ENCODE assay signal across 10 cellular contexts in the genomic region with DNA sequence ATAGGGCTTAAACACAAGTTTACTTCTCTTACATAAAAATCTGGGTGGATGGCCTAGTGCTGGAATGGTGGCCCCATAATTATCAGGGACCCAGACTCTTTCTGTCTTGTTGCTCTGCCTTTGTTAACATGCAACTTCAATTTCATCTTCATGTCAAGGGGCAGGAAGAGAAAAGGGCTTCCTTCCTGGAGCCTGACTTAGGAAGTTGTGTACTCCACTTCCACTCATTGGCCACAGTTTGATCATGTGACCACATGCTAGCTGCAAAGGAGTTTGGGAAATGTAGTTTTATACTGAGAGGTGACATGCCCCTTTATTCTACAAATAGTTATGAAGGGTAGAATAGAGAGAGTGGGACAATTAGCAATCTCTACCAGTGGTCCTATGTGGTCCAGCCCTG. TPM values are rescaled to one million over a fixed set of nuclear protein-coding genes. Genes with fewer than 3 reads are reported as not detected.
DNase-seq lines count a peak whose midpoint lies in the region; ATAC-seq and TF ChIP-seq lines count a peak whose summit lies in the region.
"Had no signal": no experiment of that assay in that cellular context is flagged by ENCODE, and none has a peak within 500 bp of the region (broad histone marks: within the 10 kb centered on the region; RNA-seq: fewer than 3 reads in every experiment).

No MANE protein-coding gene starts in this region.

- ATAC-seq in activated CD4-positive, CD25-positive, alpha-beta regulatory T cell treated with anti-CD3 and anti-CD28 coated beads, Interleukin-2, amount 50 U/mL, for 24 hours, result no peak
- ATAC-seq in sciatic nerve, result no peak
- ATAC-seq: right cardiac atrium; stimulated activated naive CD8-positive, alpha-beta T cell treated with anti-CD3 and anti-CD28 coated beads, Interleukin-15, amount 100 ng/mL, for 72 hours; T-cell had no signal

- H3K36me3 ChIP-seq in HEK293 (ENCODE audit: control insufficient read depth in 2 of 2, insufficient read depth in 1 of 2, low read length in 2 of 2), result no peaks in the 10 kb centered on the region

- peak; percentile 1 for DNase-seq in DMS53 treated with DMSO at 0.1 percent for 48 hours (lab: John Stamatoyannopoulos, UW; ENCODE audit: unreplicated experiment)
- peak; percentile 43 for DNase-seq in RPMI8226
- peak; percentile 56 for DNase-seq in hepatic stellate cell (ENCODE audit: low spot score)
- no peak for DNase-seq in T-helper 2 cell treated with Interferon-gamma antibody and Interleukin-4, amounts not matched to agents 5 μg/mL and 100 μg/mL, for 36 hours (ENCODE audit: low spot score)
- DNase-seq in sciatic nerve (ENCODE audit: low spot score), result no peak
- DNase-seq: right cardiac atrium; stimulated activated naive CD8-positive, alpha-beta T cell treated with anti-CD3 and anti-CD28 coated beads, Interleukin-15, amount 100 ng/mL, for 72 hours; T-cell had no signal

- H3K36me3 Mint-ChIP-seq in T-helper 2 cell treated with Interferon-gamma antibody and Interleukin-4, amounts not matched to agents 5 μg/mL and 100 μg/mL, for 36 hours (ENCODE audit: low read depth), result no peaks in the 10 kb centered on the region
- H3K36me3 Mint-ChIP-seq: T-cell had no signal

- CTCF ChIA-PET in HEK293 (lab: Yijun Ruan, JAX), result interaction anchor here (0.8 to 3.1 kb wide), 3 partner anchors 11 to 98 kb away, joined by 3 to 18 read pairs (median 3); no protein-coding TSS in a partner anchor

- H3K27me3 Mint-ChIP-seq in T-helper 2 cell treated with Interferon-gamma antibody and Interleukin-4, amounts not matched to agents 5 μg/mL and 100 μg/mL, for 36 hours (ENCODE audit: low read depth), result peaks cover 12% of the 10 kb centered on the region

- no peak overlapping the region for H3K4me3 Mint-ChIP-seq in T-helper 2 cell treated with Interferon-gamma antibody and Interleukin-4, amounts not matched to agents 5 μg/mL and 100 μg/mL, for 36 hours
- H3K4me3 Mint-ChIP-seq: stimulated activated naive CD8-positive, alpha-beta T cell treated with anti-CD3 and anti-CD28 coated beads, Interleukin-15, amount 100 ng/mL, for 72 hours; T-cell had no signal

- no peak for TF ChIP-seq CTCF in HEK293 (tag by site-specific recombination; IDR thresholded peaks at IDR 0.05)

- H3K9me3 Mint-ChIP-seq in T-helper 2 cell treated with Interferon-gamma antibody and Interleukin-4, amounts not matched to agents 5 μg/mL and 100 μg/mL, for 36 hours, result peaks cover 6% of the 10 kb centered on the region
- H3K9me3 Mint-ChIP-seq: stimulated activated naive CD8-positive, alpha-beta T cell treated with anti-CD3 and anti-CD28 coated beads, Interleukin-15, amount 100 ng/mL, for 72 hours had no signal

- no peaks in the 10 kb centered on the region for H3K9me3 ChIP-seq in HEK293 (ENCODE audit: control insufficient read depth, insufficient read depth, low read depth, low read length)

- no peak overlapping the region for H3K4me3 ChIP-seq in HEK293 (ENCODE audit: low read depth, low read length)

- no peak overlapping the region for H3K27ac Mint-ChIP-seq in T-helper 2 cell treated with Interferon-gamma antibody and Interleukin-4, amounts not matched to agents 5 μg/mL and 100 μg/mL, for 36 hours
- H3K27ac Mint-ChIP-seq: stimulated activated naive CD8-positive, alpha-beta T cell treated with anti-CD3 and anti-CD28 coated beads, Interleukin-15, amount 100 ng/mL, for 72 hours; T-cell had no signal

- H3K4me1 ChIP-seq in HEK293 (ENCODE audit: control insufficient read depth, insufficient read depth, low read length), result peaks cover 6% of the 10 kb centered on the region

- POLR2A ChIA-PET in HEK293 (lab: Yijun Ruan, JAX), result no interaction called here

- intact Hi-C loops in sciatic nerve (cut with DNase I), result no loop called here

- H3K27ac ChIP-seq in HEK293 (ENCODE audit: extremely low read depth, low read depth, low read length), result no peak overlapping the region

- H3K4me1 Mint-ChIP-seq in T-helper 2 cell treated with Interferon-gamma antibody and Interleukin-4, amounts not matched to agents 5 μg/mL and 100 μg/mL, for 36 hours (ENCODE audit: low read depth), result no peaks in the 10 kb centered on the region
- H3K4me1 Mint-ChIP-seq: stimulated activated naive CD8-positive, alpha-beta T cell treated with anti-CD3 and anti-CD28 coated beads, Interleukin-15, amount 100 ng/mL, for 72 hours; T-cell had no signal

TF ChIP-seq in HEK293, 187 proteins besides CTCF, POLR2A, EP300 and RAD21:
- TF ChIP-seq YY1 (tag by site-specific recombination; IDR thresholded peaks at IDR 0.05) (no peak), EGR2 (tag by site-specific recombination; IDR thresholded peaks at IDR 0.05; ENCODE audit: low read depth) (no peak), KLF7 (tag by site-specific recombination; IDR thresholded peaks at IDR 0.05; ENCODE audit: borderline replicate concordance) (no peak), TRIM28 (IDR thresholded peaks at IDR 0.05; ENCODE audit: borderline replicate concordance, low read length) (no peak)
- TF ChIP-seq, protein P1, sequence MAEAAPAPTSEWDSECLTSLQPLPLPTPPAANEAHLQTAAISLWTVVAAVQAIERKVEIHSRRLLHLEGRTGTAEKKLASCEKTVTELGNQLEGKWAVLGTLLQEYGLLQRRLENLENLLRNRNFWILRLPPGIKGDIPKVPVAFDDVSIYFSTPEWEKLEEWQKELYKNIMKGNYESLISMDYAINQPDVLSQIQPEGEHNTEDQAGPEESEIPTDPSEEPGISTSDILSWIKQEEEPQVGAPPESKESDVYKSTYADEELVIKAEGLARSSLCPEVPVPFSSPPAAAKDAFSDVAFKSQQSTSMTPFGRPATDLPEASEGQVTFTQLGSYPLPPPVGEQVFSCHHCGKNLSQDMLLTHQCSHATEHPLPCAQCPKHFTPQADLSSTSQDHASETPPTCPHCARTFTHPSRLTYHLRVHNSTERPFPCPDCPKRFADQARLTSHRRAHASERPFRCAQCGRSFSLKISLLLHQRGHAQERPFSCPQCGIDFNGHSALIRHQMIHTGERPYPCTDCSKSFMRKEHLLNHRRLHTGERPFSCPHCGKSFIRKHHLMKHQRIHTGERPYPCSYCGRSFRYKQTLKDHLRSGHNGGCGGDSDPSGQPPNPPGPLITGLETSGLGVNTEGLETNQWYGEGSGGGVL (tag by site-specific recombination; IDR thresholded peaks at IDR 0.05), result no peak
- TF ChIP-seq, protein P2, sequence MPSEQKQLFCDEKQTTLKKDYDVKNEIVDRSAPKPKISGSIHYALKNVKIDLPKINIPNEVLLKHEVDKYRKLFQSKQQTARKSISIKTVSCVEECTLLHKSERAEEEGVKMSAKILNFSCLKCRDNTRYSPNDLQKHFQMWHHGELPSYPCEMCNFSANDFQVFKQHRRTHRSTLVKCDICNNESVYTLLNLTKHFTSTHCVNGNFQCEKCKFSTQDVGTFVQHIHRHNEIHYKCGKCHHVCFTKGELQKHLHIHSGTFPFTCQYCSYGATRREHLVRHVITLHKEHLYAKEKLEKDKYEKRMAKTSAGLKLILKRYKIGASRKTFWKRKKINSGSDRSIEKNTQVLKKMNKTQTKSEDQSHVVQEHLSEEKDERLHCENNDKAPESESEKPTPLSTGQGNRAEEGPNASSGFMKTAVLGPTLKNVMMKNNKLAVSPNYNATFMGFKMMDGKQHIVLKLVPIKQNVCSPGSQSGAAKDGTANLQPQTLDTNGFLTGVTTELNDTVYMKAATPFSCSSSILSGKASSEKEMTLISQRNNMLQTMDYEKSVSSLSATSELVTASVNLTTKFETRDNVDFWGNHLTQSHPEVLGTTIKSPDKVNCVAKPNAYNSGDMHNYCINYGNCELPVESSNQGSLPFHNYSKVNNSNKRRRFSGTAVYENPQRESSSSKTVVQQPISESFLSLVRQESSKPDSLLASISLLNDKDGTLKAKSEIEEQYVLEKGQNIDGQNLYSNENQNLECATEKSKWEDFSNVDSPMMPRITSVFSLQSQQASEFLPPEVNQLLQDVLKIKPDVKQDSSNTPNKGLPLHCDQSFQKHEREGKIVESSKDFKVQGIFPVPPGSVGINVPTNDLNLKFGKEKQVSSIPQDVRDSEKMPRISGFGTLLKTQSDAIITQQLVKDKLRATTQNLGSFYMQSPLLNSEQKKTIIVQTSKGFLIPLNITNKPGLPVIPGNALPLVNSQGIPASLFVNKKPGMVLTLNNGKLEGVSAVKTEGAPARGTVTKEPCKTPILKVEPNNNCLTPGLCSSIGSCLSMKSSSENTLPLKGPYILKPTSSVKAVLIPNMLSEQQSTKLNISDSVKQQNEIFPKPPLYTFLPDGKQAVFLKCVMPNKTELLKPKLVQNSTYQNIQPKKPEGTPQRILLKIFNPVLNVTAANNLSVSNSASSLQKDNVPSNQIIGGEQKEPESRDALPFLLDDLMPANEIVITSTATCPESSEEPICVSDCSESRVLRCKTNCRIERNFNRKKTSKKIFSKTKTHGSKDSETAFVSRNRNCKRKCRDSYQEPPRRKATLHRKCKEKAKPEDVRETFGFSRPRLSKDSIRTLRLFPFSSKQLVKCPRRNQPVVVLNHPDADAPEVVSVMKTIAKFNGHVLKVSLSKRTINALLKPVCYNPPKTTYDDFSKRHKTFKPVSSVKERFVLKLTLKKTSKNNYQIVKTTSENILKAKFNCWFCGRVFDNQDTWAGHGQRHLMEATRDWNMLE (tag by site-specific recombination; conservative IDR thresholded peaks at IDR 0.05; ENCODE audit: low read depth), result peak; percentile 64

RNA-seq across cellular contexts. Expression of a gene that starts 39.3 kb away (rescaled TPM):
- total RNA-seq in sciatic nerve, result not detected
- total RNA-seq: T-cell had no signal

Comparison
In these comparisons a context has a peak if more than half of its experiments do, and no peak if none do; other contexts are left out.
1. DNase-seq: peak in DMS53 treated with DMSO at 0.1 percent for 48 hours (single experiment), RPMI8226 (single experiment) and hepatic stellate cell (single experiment); none in T-helper 2 cell treated with Interferon-gamma antibody and Interleukin-4, amounts not matched to agents 5 μg/mL and 100 μg/mL, for 36 hours (single experiment) and sciatic nerve (single experiment).